Comparison of ENCODE assay signal across 13 cellular contexts in the genomic region with DNA sequence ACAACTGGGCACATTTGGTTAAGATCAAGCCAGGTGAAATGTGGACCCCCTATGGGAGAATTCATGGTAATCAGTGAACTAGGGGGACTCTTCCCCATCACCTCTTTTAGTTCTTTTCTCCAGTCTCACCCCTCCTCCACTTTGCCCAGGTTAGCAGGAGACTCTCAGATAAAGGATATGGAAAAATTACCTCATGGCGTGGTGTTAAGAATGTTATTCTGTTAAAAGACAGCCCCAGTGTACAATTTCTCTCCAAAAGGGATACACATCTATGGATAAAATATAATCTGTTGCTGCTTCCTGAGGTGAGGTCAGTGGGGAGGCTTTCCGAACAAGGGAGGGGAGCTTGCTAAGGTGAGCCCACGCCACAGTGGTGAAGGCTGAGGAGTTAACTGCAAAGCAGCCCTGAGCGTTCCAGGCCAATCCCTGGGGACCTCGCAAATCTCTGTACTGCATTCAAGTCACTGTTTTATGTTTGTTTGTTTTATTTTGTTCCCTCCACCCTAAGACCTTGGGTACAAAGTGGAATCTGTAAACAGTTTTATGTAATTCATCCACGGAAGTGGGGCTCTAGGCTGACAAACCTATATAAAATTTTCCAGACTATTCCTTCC. TPM values are rescaled to one million over a fixed set of nuclear protein-coding genes. Genes with fewer than 3 reads are reported as not detected.
DNase-seq lines count a peak whose midpoint lies in the region; ATAC-seq and TF ChIP-seq lines count a peak whose summit lies in the region.
"Had no signal": no experiment of that assay in that cellular context is flagged by ENCODE, and none has a peak within 500 bp of the region (broad histone marks: within the 10 kb centered on the region; RNA-seq: fewer than 3 reads in every experiment).

No MANE protein-coding gene starts in this region.

- no peaks in the 10 kb centered on the region for H3K9me3 ChIP-seq in lower lobe of right lung
- H3K9me3 ChIP-seq in thoracic aorta: no peaks in the 10 kb centered on the region

- DNase-seq in HT-29 (ENCODE audit: low spot score) (peak; percentile 31), cardiac fibroblast (ENCODE audit: low read depth in 2 of 2) (peak; percentile 41 to 48), lower lobe of right lung (no peak), thoracic aorta (ENCODE audit: low spot score) (no peak), dorsolateral prefrontal cortex (no peak), T-helper 1 cell (no peak), NCI-H146 treated with DMSO at 0.1 percent for 48 hours (lab: John Stamatoyannopoulos, UW; ENCODE audit: unreplicated experiment) (no peak)
- DNase-seq: activated CD4-positive, alpha-beta T cell treated with anti-CD3 and anti-CD28 coated beads for 48 hours; activated naive CD8-positive, alpha-beta T cell treated with anti-CD3 and anti-CD28 coated beads, Interleukin-2, amount 50 U/mL, for 24 hours; activated T-cell treated with anti-CD3 and anti-CD28 coated beads, Interleukin-2, amount 50 U/mL, for 4 hours; NCI-H187 treated with DMSO at 0.1 percent for 48 hours; occipital lobe had no signal

- H3K27ac ChIP-seq in lower lobe of right lung (peak overlapping the region; percentile 74), thoracic aorta (peak overlapping the region in 1 of 2 donors; percentile 3), dorsolateral prefrontal cortex (peak overlapping the region in 6 of 59 donors; percentile 9 to 54 (median 24))

- ATAC-seq in lower lobe of right lung (peak; percentile 55 to 60), thoracic aorta (ENCODE audit: insufficient number of reproducible peaks, low FRiP score, low read depth) (no peak)
- ATAC-seq: activated naive CD8-positive, alpha-beta T cell treated with anti-CD3 and anti-CD28 coated beads, Interleukin-2, amount 50 U/mL, for 24 hours; activated T-cell treated with anti-CD3 and anti-CD28 coated beads, Interleukin-2, amount 50 U/mL, for 4 hours had no signal

- H3K4me1 ChIP-seq in lower lobe of right lung (peaks cover 25% of the 10 kb centered on the region), thoracic aorta (ENCODE audit: control insufficient read depth in 1 of 2, low read depth in 2 of 2) (peaks cover 10 to 27% of the 10 kb centered on the region in 2 donors)

- no peaks in the 10 kb centered on the region for H3K27me3 ChIP-seq in lower lobe of right lung (ENCODE audit: low read depth)
- H3K27me3 ChIP-seq in thoracic aorta (replicated peaks; ENCODE audit: insufficient read depth): no peaks in the 10 kb centered on the region
- no peaks in the 10 kb centered on the region for H3K27me3 ChIP-seq in dorsolateral prefrontal cortex

- intact Hi-C loops in lower lobe of right lung (cut with DNase I): loop anchor here (5.0 to 10.0 kb wide), 2 partner anchors 55 to 143 kb away; partner anchors contain the start of gene ADGRF1
- intact Hi-C loops in dorsolateral prefrontal cortex (cut with DNase I): loop anchor here in 1 of 2 donors (5.0 kb wide), 1 partner anchor 143 kb away; no protein-coding TSS in a partner anchor

- H3K4me3 ChIP-seq in cardiac fibroblast (replicated peaks in 1 of 2; ENCODE audit: low read depth in 2 of 2, low read length in 2 of 2) (no peak overlapping the region), lower lobe of right lung (no peak overlapping the region), thoracic aorta (peak overlapping the region; percentile 16), dorsolateral prefrontal cortex (no peak overlapping the region)

- H3K36me3 ChIP-seq in lower lobe of right lung (no peaks in the 10 kb centered on the region), thoracic aorta (no peaks in the 10 kb centered on the region)

- TF ChIP-seq CTCF in cardiac fibroblast (IDR thresholded peaks at IDR 0.05; ENCODE audit: low read depth, low read length): no peak
- no peak for TF ChIP-seq CTCF in lower lobe of right lung (IDR thresholded peaks at IDR 0.05)
- TF ChIP-seq CTCF in thoracic aorta (IDR thresholded peaks at IDR 0.05): no peak
- TF ChIP-seq CTCF in dorsolateral prefrontal cortex (IDR thresholded peaks at IDR 0.05 in 54 of 56, conservative IDR thresholded peaks at IDR 0.05 in 2 of 56; ENCODE audit: low read depth in 1 of 56, partially characterized antibody in 56 of 56): no peak

RNA-seq across cellular contexts. Expression of gene ADGRF1, which starts 52.0 kb away (rescaled TPM):
- total RNA-seq in HT-29 (2014; rRNA removed; shearing (Covaris generic)): 7.6 and 9.1 TPM in 2 replicates
- total RNA-seq in lower lobe of right lung (9.9 TPM), thoracic aorta (not detected), dorsolateral prefrontal cortex (not detected)
- total RNA-seq: occipital lobe; T-helper 2 cell treated with Interferon-gamma antibody and Interleukin-4, amounts not matched to agents 100 ng/mL and 5 ng/mL, for 36 hours had no signal

Comparison
In these comparisons a context has a peak if more than half of its experiments do, and no peak if none do; other contexts are left out.
1. DNase-seq: peak in HT-29 (single experiment) and cardiac fibroblast (2 of 2); none in lower lobe of right lung (single experiment), thoracic aorta (single experiment), dorsolateral prefrontal cortex (0 of 10), T-helper 1 cell (0 of 5) and NCI-H146 treated with DMSO at 0.1 percent for 48 hours (single experiment).